8 cellular contexts compared by ENCODE assay signal in the genomic region with DNA sequence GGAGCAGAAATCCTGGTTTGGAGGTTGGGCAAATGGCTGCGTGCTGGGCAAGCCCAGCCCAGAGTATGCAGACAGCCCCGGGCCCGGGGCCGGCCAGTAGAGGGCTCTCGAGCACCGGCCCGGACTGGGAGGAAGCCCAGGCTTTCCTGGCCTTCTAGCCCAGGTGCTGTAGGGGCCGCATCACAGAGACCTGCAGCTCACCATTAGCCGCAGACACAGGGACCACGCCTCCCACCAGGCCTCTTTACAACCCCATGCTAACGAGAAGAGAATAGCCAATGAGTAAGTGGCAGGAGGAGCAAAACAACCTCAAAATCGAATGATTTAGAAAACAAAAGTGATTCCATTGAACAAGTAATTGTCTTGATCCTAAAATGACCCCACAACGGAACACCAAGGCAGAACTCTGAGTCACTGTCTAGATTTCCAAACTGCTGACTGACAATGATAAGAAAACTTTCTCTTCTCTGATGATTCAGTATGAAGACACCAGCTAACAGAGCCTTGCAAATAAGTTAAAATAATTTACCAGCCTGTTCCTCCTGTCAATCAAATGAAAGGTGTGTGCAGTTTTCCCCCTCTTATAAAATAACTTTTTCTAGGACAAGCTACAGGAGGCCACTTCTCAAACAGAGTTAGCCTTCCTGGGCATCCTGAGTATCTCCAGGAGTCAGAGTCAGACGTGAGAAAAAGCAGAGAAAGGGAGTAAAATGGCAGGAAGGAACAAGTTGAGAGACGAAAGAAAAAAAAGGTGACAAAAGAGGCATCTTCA.
DNase-seq lines count a peak whose midpoint lies in the region; ATAC-seq, FAIRE-seq and TF ChIP-seq lines count a peak whose summit lies in the region.

No MANE protein-coding gene starts in this region.

- in situ Hi-C loops in GM12878 (cut with MboI): loop anchor here (5.0 kb wide), 1 partner anchor 278 kb away; no protein-coding TSS in a partner anchor

- no peaks in the 10 kb centered on the region for H3K4me1 ChIP-seq in HEK293 (ENCODE audit: control insufficient read depth, insufficient read depth, low read length)
- H3K4me1 ChIP-seq in GM12878 (ENCODE audit: control insufficient read depth, insufficient read depth, low read length): peaks cover 14% of the 10 kb centered on the region

- RAD21 ChIA-PET in GM12878 (lab: Charles Lee; ENCODE audit: unreplicated experiment): interaction anchor here (0.8 to 16.2 kb wide), 14 partner anchors 18 to 357 kb away, joined by 3 to 495 read pairs (median 5); no protein-coding TSS in a partner anchor

- CTCF ChIA-PET in HEK293 (lab: Yijun Ruan, JAX): interaction anchor here (0.5 to 5.7 kb wide), 30 partner anchors 10 to 603 kb away, joined by 3 to 81 read pairs (median 4); no protein-coding TSS in a partner anchor
- CTCF ChIA-PET in GM12878 (lab: Yijun Ruan, JAX): interaction anchor here (0.7 to 29.4 kb wide), 41 partner anchors 9 to 905 kb away, joined by 3 to 847 read pairs (median 4); partner anchors contain the start of genes AHSG, CRYGS and DNAJB11

- no peak for FAIRE-seq in GM12878 (lab: Jason Lieb, UNC)

- H3K9me3 ChIP-seq in HEK293 (ENCODE audit: control insufficient read depth, insufficient read depth, low read depth, low read length) (no peaks in the 10 kb centered on the region), GM12878 (replicated peaks; ENCODE audit: control insufficient read depth, insufficient read depth, low read length) (no peaks in the 10 kb centered on the region)

- WGBS in GM12878 (ENCODE audit: insufficient coverage, insufficient replicate concordance, low lambda C conversion rate, missing lambda C conversion rate): 13% methylated on average over 15 of the region's 15 CpGs

- no peaks in the 10 kb centered on the region for H3K79me2 ChIP-seq in GM12878 (ENCODE audit: control insufficient read depth, insufficient read depth, low read length)

- DNase-seq in GDM1 (lab: John Stamatoyannopoulos, UW): peak; percentile 42
- peak; percentile 63 for DNase-seq in NCI-H1092 treated with DMSO at 0.1 percent for 48 hours (lab: John Stamatoyannopoulos, UW)
- peak; percentile 75 for DNase-seq in UCSD-AML1 (lab: John Stamatoyannopoulos, UW; ENCODE audit: unreplicated experiment)
- no peak for DNase-seq in GM12878 (ENCODE audit: low read depth, low spot score)
- DNase-seq in iPS-NIHi11 (ENCODE audit: low spot score): peak; percentile 96
- DNase-seq in stimulated activated CD4-positive, alpha-beta T cell treated with anti-CD3 and anti-CD28 coated beads, Interleukin-15, amount 100 ng/mL, for 1 hour (ENCODE audit: low read depth in 1 of 2, low spot score in 1 of 2): peak; percentile 43 to 45
- DNase-seq in dedifferentiated amniotic fluid mesenchymal stem cell (ENCODE audit: extremely low spot score): no peak

- H3K36me3 ChIP-seq in HEK293 (ENCODE audit: control insufficient read depth in 2 of 2, insufficient read depth in 1 of 2, low read length in 2 of 2): no peaks in the 10 kb centered on the region
- no peaks in the 10 kb centered on the region for H3K36me3 ChIP-seq in GM12878 (ENCODE audit: control insufficient read depth in 2 of 2, insufficient read depth in 2 of 2, low read length in 1 of 2)

- no peak overlapping the region for H3K9ac ChIP-seq in GM12878 (ENCODE audit: control insufficient read depth, insufficient read depth, low read length)

- SMC1A ChIA-PET in GM12878 (lab: Charles Lee; ENCODE audit: uncharacterized antibody, unreplicated experiment): interaction anchor here (0.8 to 27.2 kb wide), 20 partner anchors 13 to 561 kb away, joined by 3 to 655 read pairs (median 4); partner anchors contain the start of genes CRYGS and DNAJB11

- H3K4me2 ChIP-seq in GM12878 (ENCODE audit: control insufficient read depth, insufficient read depth): no peak overlapping the region

- TF ChIP-seq POLR2A in GM12878 (IDR thresholded peaks at IDR 0.05; ENCODE audit: low read depth, low read length): no peak

- peak; percentile 94 for TF ChIP-seq RAD21 in GM12878 (IDR thresholded peaks at IDR 0.05; ENCODE audit: insufficient read depth, low read depth, low read length)

- H3K27me3 ChIP-seq in GM12878 (replicated peaks in 1 of 2; ENCODE audit: control insufficient read depth in 2 of 2, insufficient read depth in 2 of 2, low read length in 1 of 2): no peaks in the 10 kb centered on the region

- H3K4me3 ChIP-seq in HEK293 (ENCODE audit: low read depth, low read length) (no peak overlapping the region), GM12878 (no peak overlapping the region)

- H4K20me1 ChIP-seq in GM12878 (ENCODE audit: control insufficient read depth, insufficient read depth): no peaks in the 10 kb centered on the region

- POLR2A ChIA-PET in HEK293 (lab: Yijun Ruan, JAX): interaction anchor here (0.5 to 0.9 kb wide), 2 partner anchors 151 to 329 kb away, joined by 3 read pairs; partner anchors contain the start of gene ETV5
- POLR2A ChIA-PET in GM12878 (lab: Charles Lee): interaction anchor here (0.7 to 1.9 kb wide), 5 partner anchors 279 to 317 kb away, joined by 3 to 7 read pairs (median 4); partner anchors contain the start of gene DNAJB11

- H3K27ac ChIP-seq in HEK293 (ENCODE audit: extremely low read depth, low read depth, low read length) (no peak overlapping the region), GM12878 (ENCODE audit: control insufficient read depth, insufficient read depth) (no peak overlapping the region)

- TF ChIP-seq CTCF in HEK293 (tag by site-specific recombination; IDR thresholded peaks at IDR 0.05) (peak; percentile 58; the same call in 1 of the 2 replicates), GM12878 (IDR thresholded peaks at IDR 0.05 in 2 of 3, conservative IDR thresholded peaks at IDR 0.05 in 1 of 3; ENCODE audit: control insufficient read depth in 2 of 3, extremely low read depth in 1 of 3, insufficient read depth in 1 of 3, low read depth in 3 of 3, low read length in 3 of 3) (peak; percentile 96 to 99 (median 97))

- ATAC-seq in GM12878: peak; percentile 89

- BruUV-seq in GM12878 (replicated peaks; lab: Mats Ljungman, UMichigan): no TSS peak

- no peak for TF ChIP-seq EP300 in GM12878 (IDR thresholded peaks at IDR 0.05; ENCODE audit: borderline replicate concordance in 1 of 2, control insufficient read depth in 1 of 2, low read depth in 2 of 2, low read length in 2 of 2)

- intact Hi-C loops in GM12878 (cut with micrococcal nuclease; ENCODE audit: unreplicated experiment): loop anchor here (1.0 to 5.0 kb wide), 2 partner anchors 281 to 358 kb away; no protein-coding TSS in a partner anchor

- peak overlapping the region; percentile 38 for H2AFZ ChIP-seq in GM12878 (ENCODE audit: control insufficient read depth, low read depth, low read length)

TF ChIP-seq in HEK293, 187 proteins besides CTCF, POLR2A, EP300 and RAD21 (continues in another document):
- no peak for TF ChIP-seq KLF10 (tag by site-specific recombination; IDR thresholded peaks at IDR 0.05)
- TF ChIP-seq, protein P1, sequence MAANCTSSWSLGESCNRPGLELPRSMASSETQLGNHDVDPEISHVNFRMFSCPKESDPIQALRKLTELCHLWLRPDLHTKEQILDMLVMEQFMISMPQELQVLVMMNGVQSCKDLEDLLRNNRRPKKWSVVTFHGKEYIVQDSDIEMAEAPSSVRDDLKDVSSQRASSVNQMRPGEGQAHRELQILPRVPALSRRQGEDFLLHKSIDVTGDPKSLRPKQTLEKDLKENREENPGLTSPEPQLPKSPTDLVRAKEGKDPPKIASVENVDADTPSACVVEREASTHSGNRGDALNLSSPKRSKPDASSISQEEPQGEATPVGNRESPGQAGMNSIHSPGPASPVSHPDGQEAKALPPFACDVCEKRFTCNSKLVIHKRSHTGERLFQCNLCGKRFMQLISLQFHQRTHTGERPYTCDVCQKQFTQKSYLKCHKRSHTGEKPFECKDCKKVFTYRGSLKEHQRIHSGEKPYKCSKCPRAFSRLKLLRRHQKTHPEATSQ (tag by site-specific recombination; IDR thresholded peaks at IDR 0.05): no peak
- TF ChIP-seq KLF9 (tag by site-specific recombination; IDR thresholded peaks at IDR 0.05; ENCODE audit: low read depth): peak; percentile 60
- TF ChIP-seq SP3 (tag by site-specific recombination; IDR thresholded peaks at IDR 0.05): peak; percentile 24; the same call in 1 of the 2 replicates

TF ChIP-seq in GM12878, 131 proteins besides CTCF, POLR2A, EP300 and RAD21 (continues in another document):
- TF ChIP-seq DPF2 (IDR thresholded peaks at IDR 0.05): 0 out of 2 replicates have a peak, but pooled peaks have one; percentile 25
- TF ChIP-seq CBFB (IDR thresholded peaks at IDR 0.05; ENCODE audit: low read depth): 0 out of 2 replicates have a peak, but pooled peaks have one; percentile 23
- peak; percentile 82 for TF ChIP-seq PKNOX1 (IDR thresholded peaks at IDR 0.05)
- TF ChIP-seq, protein P2, sequence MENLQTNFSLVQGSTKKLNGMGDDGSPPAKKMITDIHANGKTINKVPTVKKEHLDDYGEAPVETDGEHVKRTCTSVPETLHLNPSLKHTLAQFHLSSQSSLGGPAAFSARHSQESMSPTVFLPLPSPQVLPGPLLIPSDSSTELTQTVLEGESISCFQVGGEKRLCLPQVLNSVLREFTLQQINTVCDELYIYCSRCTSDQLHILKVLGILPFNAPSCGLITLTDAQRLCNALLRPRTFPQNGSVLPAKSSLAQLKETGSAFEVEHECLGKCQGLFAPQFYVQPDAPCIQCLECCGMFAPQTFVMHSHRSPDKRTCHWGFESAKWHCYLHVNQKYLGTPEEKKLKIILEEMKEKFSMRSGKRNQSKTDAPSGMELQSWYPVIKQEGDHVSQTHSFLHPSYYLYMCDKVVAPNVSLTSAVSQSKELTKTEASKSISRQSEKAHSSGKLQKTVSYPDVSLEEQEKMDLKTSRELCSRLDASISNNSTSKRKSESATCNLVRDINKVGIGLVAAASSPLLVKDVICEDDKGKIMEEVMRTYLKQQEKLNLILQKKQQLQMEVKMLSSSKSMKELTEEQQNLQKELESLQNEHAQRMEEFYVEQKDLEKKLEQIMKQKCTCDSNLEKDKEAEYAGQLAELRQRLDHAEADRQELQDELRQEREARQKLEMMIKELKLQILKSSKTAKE (IDR thresholded peaks at IDR 0.05; ENCODE audit: low read depth, poor library complexity, severe bottlenecking): no peak
- no peak for TF ChIP-seq ZNF217 (IDR thresholded peaks at IDR 0.05)
- no peak for TF ChIP-seq KAT2A (conservative IDR thresholded peaks at IDR 0.05; ENCODE audit: control insufficient read depth, low read depth, low read length)
- TF ChIP-seq IKZF2 (IDR thresholded peaks at IDR 0.05): no peak
- TF ChIP-seq SMC3 (IDR thresholded peaks at IDR 0.05; ENCODE audit: borderline replicate concordance, low read length): peak; percentile 95

Comparison
In these comparisons a context has a peak if more than half of its experiments do, and no peak if none do; other contexts are left out.
1. DNase-seq: peak in GDM1 (single experiment), NCI-H1092 treated with DMSO at 0.1 percent for 48 hours (single experiment), UCSD-AML1 (single experiment), iPS-NIHi11 (single experiment) and stimulated activated CD4-positive, alpha-beta T cell treated with anti-CD3 and anti-CD28 coated beads, Interleukin-15, amount 100 ng/mL, for 1 hour (2 of 2); none in GM12878 (single experiment) and dedifferentiated amniotic fluid mesenchymal stem cell (single experiment).